Comparison of ENCODE assay signal across 1 cellular context in genomic region chr4:1898681-1899080, GRCh38.
TF ChIP-seq lines count a peak whose summit lies in the region.

No MANE protein-coding gene starts in this region.

TF ChIP-seq in K562, 482 proteins besides CTCF, POLR2A, EP300 and RAD21:
- TF ChIP-seq PRDM10 (IDR thresholded peaks at IDR 0.05; ENCODE audit: partially characterized antibody) (peak; percentile 84), CBX2 (IDR thresholded peaks at IDR 0.05; ENCODE audit: insufficient read depth, low read length, poor library complexity, severe bottlenecking) (no peak), TOE1 (IDR thresholded peaks at IDR 0.05; ENCODE audit: borderline replicate concordance) (no peak), TOE1 (CRISPR knock-in tag; IDR thresholded peaks at IDR 0.05; ENCODE audit: borderline replicate concordance, low read depth) (0 out of 2 replicates have a peak, but pooled peaks have one; percentile 24), YY1 (IDR thresholded peaks at IDR 0.05; ENCODE audit: borderline replicate concordance in 1 of 3, control insufficient read depth in 1 of 3, extremely low read depth in 1 of 3, insufficient read depth in 3 of 3, insufficient read length in 1 of 3, insufficient replicate concordance in 2 of 3, low read depth in 1 of 3, low read length in 2 of 3) (peak in 1 of 3 experiments; percentile 50), FOXP4 (CRISPR knock-in tag; IDR thresholded peaks at IDR 0.05; ENCODE audit: borderline replicate concordance) (no peak)
